ENCODE assay signal across 1 cellular context in the genomic region with DNA sequence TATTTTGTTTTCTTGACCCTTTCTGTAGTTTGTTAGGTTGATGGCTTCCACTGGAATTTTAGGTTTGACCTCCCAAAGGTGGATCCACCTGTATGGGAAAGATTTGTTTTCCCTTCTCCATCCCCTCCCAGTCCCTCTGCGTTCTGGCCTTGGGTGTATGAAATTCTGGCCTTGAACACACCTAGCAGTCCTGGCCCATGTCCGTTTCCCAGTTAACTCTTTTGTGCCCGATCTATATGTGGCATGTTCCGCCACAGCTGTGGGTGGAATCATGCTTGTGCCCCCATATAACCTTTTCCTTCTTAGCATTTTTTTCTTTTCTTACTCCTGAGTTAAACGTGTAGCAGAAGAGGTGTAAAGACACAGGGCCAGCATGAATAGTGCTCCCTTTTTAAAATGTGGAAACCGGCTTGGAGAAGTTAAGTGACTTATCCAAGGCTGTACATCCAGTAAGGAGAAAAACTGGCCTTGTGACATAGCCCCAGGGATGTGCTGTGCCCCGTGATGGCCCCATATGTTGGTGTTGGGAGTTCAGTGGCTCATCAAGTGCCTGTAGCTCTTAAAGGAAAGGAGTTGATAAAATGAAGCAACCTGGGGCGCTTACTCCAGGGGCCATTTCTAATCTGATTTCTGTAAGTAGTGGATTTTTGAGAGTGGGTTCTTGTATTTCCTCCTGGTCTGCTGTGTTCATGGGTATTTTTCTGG.
TF ChIP-seq lines count a peak whose summit lies in the region.

No MANE protein-coding gene starts in this region.

TF ChIP-seq in liver, 16 proteins besides CTCF, POLR2A, EP300 and RAD21 (continued from another document):
- no peak for TF ChIP-seq REST (IDR thresholded peaks at IDR 0.05)
- TF ChIP-seq FOXA2 (IDR thresholded peaks at IDR 0.05), result no peak
- TF ChIP-seq RXRA (IDR thresholded peaks at IDR 0.05), result no peak
- TF ChIP-seq FOXA1 (IDR thresholded peaks at IDR 0.05), result no peak
